20 cellular contexts compared by ENCODE assay signal in genomic region chr22:30866216-30866615, GRCh38.
"Had no signal": no experiment of that assay in that cellular context is flagged by ENCODE, and none has a peak within 500 bp of the region (broad histone marks: within the 10 kb centered on the region; RNA-seq: fewer than 3 reads in every experiment).

No MANE protein-coding gene starts in this region.

- H3K27ac Mint-ChIP-seq: activated B cell treated with CpG ODN at 0.5 μM for 24 hours; mesothelial cell of epicardium; stimulated activated memory B cell treated with anti-CD40 and anti-IgM and Interleukin-4, amounts not matched to agents 10 μg/mL and 1 μg/mL and 100 μg/mL, for 72 hours; T-helper 2 cell treated with Interferon-gamma antibody and Interleukin-4, amounts not matched to agents 5 μg/mL and 100 μg/mL, for 36 hours had no signal

- H3K9me3 ChIP-seq: breast epithelium, ovary, psoas muscle, stomach, tibial nerve had no signal

- H3K9me3 Mint-ChIP-seq: activated B cell treated with CpG ODN at 0.5 μM for 24 hours; activated naive CD4-positive, alpha-beta T cell treated with anti-CD3 and anti-CD28 coated beads, Interleukin-2, amount 50 U/mL, for 72 hours; central memory CD8-positive, alpha-beta T cell; mesothelial cell of epicardium; naive B cell; stimulated activated memory B cell treated with anti-CD40 and anti-IgM and Interleukin-4, amounts not matched to agents 10 μg/mL and 1 μg/mL and 100 μg/mL, for 72 hours; T-helper 2 cell treated with Interferon-gamma antibody and Interleukin-4, amounts not matched to agents 5 μg/mL and 100 μg/mL, for 36 hours had no signal

- H3K4me1 Mint-ChIP-seq: activated B cell treated with CpG ODN at 0.5 μM for 24 hours; central memory CD8-positive, alpha-beta T cell; naive B cell; stimulated activated memory B cell treated with anti-CD40 and anti-IgM and Interleukin-4, amounts not matched to agents 10 μg/mL and 1 μg/mL and 100 μg/mL, for 72 hours had no signal

- DNase-seq: activated B cell treated with CpG ODN at 0.5 μM for 24 hours; activated naive CD4-positive, alpha-beta T cell; effector CD4-positive, alpha-beta T cell; mammary epithelial cell; naive B cell; psoas muscle; stimulated activated CD4-positive, alpha-beta T cell treated with anti-CD3 and anti-CD28 coated beads, Interleukin-1b, Interleukin-23, amount 100 ng/mL, for 48 hours; stimulated activated CD4-positive, alpha-beta T cell treated with anti-CD3 and anti-CD28 coated beads, Interleukin-4, amount 100 ng/mL, for 4 hours; stimulated activated CD8-positive, alpha-beta memory T cell treated with anti-CD3 and anti-CD28 coated beads, Interleukin-4, amount 100 ng/mL, for 48 hours; stomach; T-helper 1 cell had no signal

- H3K27me3 ChIP-seq: breast epithelium, ovary, stomach, tibial nerve had no signal

- ATAC-seq: psoas muscle; stimulated activated memory B cell treated with anti-CD40 and anti-IgM and Interleukin-4, amounts not matched to agents 10 μg/mL and 1 μg/mL and 100 μg/mL, for 72 hours had no signal

- H3K27me3 Mint-ChIP-seq: activated B cell treated with CpG ODN at 0.5 μM for 24 hours; central memory CD8-positive, alpha-beta T cell had no signal

- H3K27ac ChIP-seq: breast epithelium, ovary, psoas muscle, stomach, tibial nerve had no signal

- H3K36me3 Mint-ChIP-seq: activated naive CD4-positive, alpha-beta T cell treated with anti-CD3 and anti-CD28 coated beads, Interleukin-2, amount 50 U/mL, for 72 hours; mesothelial cell of epicardium; naive B cell; stimulated activated memory B cell treated with anti-CD40 and anti-IgM and Interleukin-4, amounts not matched to agents 10 μg/mL and 1 μg/mL and 100 μg/mL, for 72 hours had no signal

- H3K4me3 Mint-ChIP-seq: activated B cell treated with CpG ODN at 0.5 μM for 24 hours; central memory CD8-positive, alpha-beta T cell; mesothelial cell of epicardium; naive B cell; stimulated activated memory B cell treated with anti-CD40 and anti-IgM and Interleukin-4, amounts not matched to agents 10 μg/mL and 1 μg/mL and 100 μg/mL, for 72 hours; T-helper 2 cell treated with Interferon-gamma antibody and Interleukin-4, amounts not matched to agents 5 μg/mL and 100 μg/mL, for 36 hours had no signal

- H3K4me3 ChIP-seq: breast epithelium, ovary, psoas muscle, smooth muscle cell, stomach, tibial nerve had no signal

- H3K4me1 ChIP-seq: breast epithelium, psoas muscle, stomach, tibial nerve had no signal

- H3K36me3 ChIP-seq: breast epithelium, ovary had no signal

- H3K4me2 ChIP-seq: smooth muscle cell had no signal
